14 cellular contexts compared by ENCODE assay signal in genomic region chr2:127121776-127122176, GRCh38. TPM values are rescaled to one million over a fixed set of nuclear protein-coding genes. Genes with fewer than 3 reads are reported as not detected.
DNase-seq lines count a peak whose midpoint lies in the region; ATAC-seq and TF ChIP-seq lines count a peak whose summit lies in the region.
"Had no signal": no experiment of that assay in that cellular context is flagged by ENCODE, and none has a peak within 500 bp of the region (broad histone marks: within the 10 kb centered on the region; RNA-seq: fewer than 3 reads in every experiment).

No MANE protein-coding gene starts in this region.

- TF ChIP-seq CTCF in HFFc6 (IDR thresholded peaks at IDR 0.05) (no peak), colonic mucosa (IDR thresholded peaks at IDR 0.05) (no peak), left lung (IDR thresholded peaks at IDR 0.05) (no peak), type B pancreatic cell (conservative IDR thresholded peaks at IDR 0.05) (no peak), H9 (conservative IDR thresholded peaks at IDR 0.05) (no peak), CD14-positive monocyte (IDR thresholded peaks at IDR 0.05) (no peak)

- no peak overlapping the region for H4K8ac ChIP-seq in H9 (replicated peaks; ENCODE audit: insufficient read length, low read depth, low read length)

- H4K91ac ChIP-seq in H9 (ENCODE audit: insufficient read length, low read depth, low read length): no peak overlapping the region

- no peak overlapping the region for H2BK20ac ChIP-seq in H9 (ENCODE audit: low read depth, low read length, poor library complexity, severe bottlenecking)

- H3K9me3 Mint-ChIP-seq in HFFc6: no peaks in the 10 kb centered on the region
- H3K9me3 Mint-ChIP-seq in type B pancreatic cell: peaks cover 9% of the 10 kb centered on the region
- peaks cover 30 to 40% of the 10 kb centered on the region in 2 experiments for H3K9me3 Mint-ChIP-seq in H9
- peaks cover 5 to 22% (median 11%) of the 10 kb centered on the region in 7 donors for H3K9me3 Mint-ChIP-seq in CD14-positive monocyte
- H3K9me3 Mint-ChIP-seq: CD8-positive, alpha-beta T cell; immature natural killer cell had no signal

- H3K36me3 ChIP-seq in colonic mucosa (no peaks in the 10 kb centered on the region), left lung (no peaks in the 10 kb centered on the region)

- H4K5ac ChIP-seq in H9 (ENCODE audit: insufficient read length, low read depth, low read length): no peak overlapping the region

- H3K14ac ChIP-seq in H9 (ENCODE audit: insufficient read depth, low read length): no peak overlapping the region

- no peaks in the 10 kb centered on the region for H3K79me1 ChIP-seq in H9 (ENCODE audit: insufficient read depth, low read depth, low read length, poor library complexity, severe bottlenecking)

- H3K4me3 ChIP-seq in colonic mucosa (no peak overlapping the region), left lung (no peak overlapping the region)

- H3K27me3 ChIP-seq in colonic mucosa (no peaks in the 10 kb centered on the region), left lung (no peaks in the 10 kb centered on the region), H9 (ENCODE audit: insufficient read depth, low read length) (no peaks in the 10 kb centered on the region)

- H3K79me2 ChIP-seq in H9 (ENCODE audit: insufficient read depth, low read length): no peaks in the 10 kb centered on the region

- peaks cover 3% of the 10 kb centered on the region for H3K27me3 Mint-ChIP-seq in HFFc6 (ENCODE audit: insufficient read depth)
- H3K27me3 Mint-ChIP-seq in type B pancreatic cell: no peaks in the 10 kb centered on the region
- peaks cover 12% of the 10 kb centered on the region for H3K27me3 Mint-ChIP-seq in H9 (ENCODE audit: low read depth)
- peaks cover 0 to 5% (median 2%) of the 10 kb centered on the region in 3 donors for H3K27me3 Mint-ChIP-seq in CD14-positive monocyte (ENCODE audit: low read depth in 3 of 3)

- H2AK5ac ChIP-seq in H9 (ENCODE audit: insufficient read length, low read length): no peak overlapping the region

- no CpG with 5 or more reads among the region's 7 CpGs for WGBS in H9 (ENCODE audit: extremely low coverage, insufficient read length, low lambda C conversion rate)

- H3K23ac ChIP-seq in H9 (ENCODE audit: insufficient read length, low read depth, low read length): no peak overlapping the region

- peak; percentile 18 for ATAC-seq in left lung
- ATAC-seq: activated CD8-positive, alpha-beta T cell treated with anti-CD3 and anti-CD28 coated beads, Interleukin-2, amount 10 ng/mL, durations not matched to agents 7 days and 5 days; CD8-positive, alpha-beta T cell had no signal

- intact Hi-C loops in colonic mucosa (cut with DNase I): no loop called here
- intact Hi-C loops in left lung (cut with DNase I): no loop called here
- intact Hi-C loops in CD14-positive monocyte (cut with micrococcal nuclease): no loop called here

- no peak overlapping the region for H2BK12ac ChIP-seq in H9 (ENCODE audit: insufficient read length, low read depth, low read length)

- no peaks in the 10 kb centered on the region for H4K20me1 ChIP-seq in H9 (ENCODE audit: control insufficient read depth, insufficient read depth, insufficient read length)

- H3T11ph ChIP-seq in H9 (ENCODE audit: low read length): no peak overlapping the region

- H3K36me3 Mint-ChIP-seq in HFFc6 (ENCODE audit: low read depth) (no peaks in the 10 kb centered on the region), type B pancreatic cell (no peaks in the 10 kb centered on the region), H9 (ENCODE audit: insufficient read depth in 1 of 3, low read depth in 3 of 3) (peaks cover 13 to 25% (median 19%) of the 10 kb centered on the region in 3 experiments), CD14-positive monocyte (no peaks in the 10 kb centered on the region)
- H3K36me3 Mint-ChIP-seq: CD8-positive, alpha-beta T cell; immature natural killer cell had no signal

- H3K4ac ChIP-seq in H9 (ENCODE audit: low read depth, low read length): no peak overlapping the region

- peak; percentile 13 for DNase-seq in HFFc6
- DNase-seq in colonic mucosa: peak; percentile 18
- peak in 1 of 2 donors; percentile 64 for DNase-seq in left lung
- peak; percentile 66 for DNase-seq in type B pancreatic cell (ENCODE audit: extremely low spot score, unreplicated experiment)
- DNase-seq in H9: no peak
- DNase-seq in iPS-NIHi7 (ENCODE audit: extremely low spot score): no peak
- no peak for DNase-seq in CD14-positive monocyte (ENCODE audit: low spot score)
- DNase-seq: activated CD8-positive, alpha-beta T cell treated with anti-CD3 and anti-CD28 coated beads, Interleukin-2, amount 10 ng/mL, durations not matched to agents 7 days and 5 days; effector memory CD4-positive, alpha-beta T cell; immature natural killer cell; midbrain; MV-4-11; T-helper 9 cell had no signal

- H3K23me2 ChIP-seq in H9 (ENCODE audit: insufficient read length, low read depth, low read length, poor library complexity, severe bottlenecking): no peaks in the 10 kb centered on the region

- H3K4me1 Mint-ChIP-seq in HFFc6 (ENCODE audit: low read depth): peaks cover 13% of the 10 kb centered on the region
- no peaks in the 10 kb centered on the region for H3K4me1 Mint-ChIP-seq in type B pancreatic cell (ENCODE audit: unreplicated experiment)
- H3K4me1 Mint-ChIP-seq in H9: no peaks in the 10 kb centered on the region
- no peaks in the 10 kb centered on the region for H3K4me1 Mint-ChIP-seq in CD14-positive monocyte
- H3K4me1 Mint-ChIP-seq: immature natural killer cell had no signal

- no peak overlapping the region for H3K4me2 ChIP-seq in H9 (ENCODE audit: insufficient read depth, insufficient read length, low read length)

- H3K18ac ChIP-seq in H9 (ENCODE audit: insufficient read length, low read depth, low read length): no peak overlapping the region

- H2AFZ ChIP-seq in H9 (ENCODE audit: low read length): no peak overlapping the region

- H3K9ac ChIP-seq in colonic mucosa (ENCODE audit: low read depth in 2 of 2, low read length in 2 of 2): no peak overlapping the region
- no peak overlapping the region for H3K9ac ChIP-seq in H9 (ENCODE audit: extremely low read depth, insufficient read length, low read length)

- H3K27ac ChIP-seq in colonic mucosa (no peak overlapping the region), left lung (no peak overlapping the region), H9 (ENCODE audit: insufficient read length, low read depth, low read length) (no peak overlapping the region)

- H3K4me3 Mint-ChIP-seq in HFFc6 (no peak overlapping the region), type B pancreatic cell (no peak overlapping the region), H9 (no peak overlapping the region), CD14-positive monocyte (no peak overlapping the region)
- H3K4me3 Mint-ChIP-seq: activated CD8-positive, alpha-beta T cell treated with anti-CD3 and anti-CD28 coated beads, Interleukin-2, amount 10 ng/mL, durations not matched to agents 7 days and 5 days; CD8-positive, alpha-beta T cell; immature natural killer cell had no signal

- no peak overlapping the region for H3K56ac ChIP-seq in H9 (ENCODE audit: insufficient read length, low read depth, low read length)

- H2BK15ac ChIP-seq in H9 (ENCODE audit: low read depth, low read length): no peak overlapping the region

- no peak overlapping the region for H2BK5ac ChIP-seq in H9 (ENCODE audit: insufficient read length, low read length)

- H3K9me3 ChIP-seq in colonic mucosa: no peaks in the 10 kb centered on the region
- H3K9me3 ChIP-seq in left lung: no peaks in the 10 kb centered on the region
- peaks cover 5% of the 10 kb centered on the region for H3K9me3 ChIP-seq in H9 (ENCODE audit: control insufficient read depth, low read depth, low read length)

- no peaks in the 10 kb centered on the region for H3K4me1 ChIP-seq in colonic mucosa
- no peaks in the 10 kb centered on the region for H3K4me1 ChIP-seq in left lung
- no peaks in the 10 kb centered on the region for H3K4me1 ChIP-seq in H9 (ENCODE audit: insufficient read depth, low read length)

- no peak overlapping the region for H2BK120ac ChIP-seq in H9 (ENCODE audit: low read depth, low read length, poor library complexity, severe bottlenecking)

- no peak overlapping the region; the same call in 1 of the 2 replicates for H3K27ac Mint-ChIP-seq in HFFc6
- H3K27ac Mint-ChIP-seq in type B pancreatic cell: no peak overlapping the region
- no peak overlapping the region for H3K27ac Mint-ChIP-seq in H9
- H3K27ac Mint-ChIP-seq in CD14-positive monocyte: no peak overlapping the region
- H3K27ac Mint-ChIP-seq: activated CD8-positive, alpha-beta T cell treated with anti-CD3 and anti-CD28 coated beads, Interleukin-2, amount 10 ng/mL, durations not matched to agents 7 days and 5 days; CD8-positive, alpha-beta T cell; immature natural killer cell had no signal

RNA-seq across cellular contexts. Expression of gene BIN1, which starts 14.8 kb away (rescaled TPM):
- total RNA-seq in HFFc6 (2021; fragmentation: NEBNext Ultra II Directional; extraction: Animal tissue kit (Norgen Biotek cat#: 25700)): 10 to 100 TPM; 22.6 to 26.1 (median 23.5) TPM
- total RNA-seq in colonic mucosa: 10 to 100 TPM; 38.5 to 60.8 TPM
- 10 to 100 TPM; 32.0 to 36.0 TPM for total RNA-seq in left lung
- 26.3 and 63.4 TPM in 2 replicates for total RNA-seq in type B pancreatic cell (ENCODE audit: low replicate concordance)
- 30.0 and 32.0 TPM in 2 replicates for total RNA-seq in H9 (2021)
- 1 to 10 TPM; 4.1 to 7.5 TPM for polyA plus RNA-seq in CD14-positive monocyte

Comparison
In these comparisons a context has a peak if more than half of its experiments do, and no peak if none do; other contexts are left out.
1. DNase-seq: peak in HFFc6 (single experiment), colonic mucosa (single experiment) and type B pancreatic cell (single experiment); none in H9 (single experiment), iPS-NIHi7 (single experiment) and CD14-positive monocyte (single experiment).